8 cellular contexts compared by ENCODE assay signal in genomic region chr10:24722676-24723385, GRCh38. TPM values are rescaled to one million over a fixed set of nuclear protein-coding genes. Genes with fewer than 3 reads are reported as not detected.
A peak's percentile ranks its signal among the peaks of the same experiment; 100 is the strongest.
DNase-seq lines count a peak whose midpoint lies in the region; ATAC-seq, FAIRE-seq and TF ChIP-seq lines count a peak whose summit lies in the region.

No MANE protein-coding gene starts in this region.

- H3K4me1 Mint-ChIP-seq in dendritic cell treated with granulocyte-macrophage colony-stimulating factor and Interleukin-4, amounts not matched to agents 40 ng/mL and 50 ng/mL, for 4 days (ENCODE audit: low read depth) = peaks cover 30% of the 10 kb centered on the region

- dilution Hi-C loops in IMR-90 (cut with HindIII; ENCODE audit: low sequenced_read_pairs, unreplicated experiment) = no loop called here

- peaks cover 0 to 16% of the 10 kb centered on the region in 2 experiments; a peak in 2 of 4 replicates for H3K79me1 ChIP-seq in IMR-90 (ENCODE audit: low read depth in 1 of 2, low read length in 2 of 2)

- no peak overlapping the region; the same call in 2 of the 3 replicates for H2BK15ac ChIP-seq in IMR-90 (ENCODE audit: low read depth, low read length)

- H3K4ac ChIP-seq in IMR-90 (ENCODE audit: low read depth, low read length) = peak overlapping the region; percentile 89

- intact Hi-C loops in IMR-90 (cut with micrococcal nuclease) = loop anchor here (2.0 kb wide), 1 partner anchor 236 kb away; no protein-coding TSS in a partner anchor
- intact Hi-C loops in dendritic cell treated with granulocyte-macrophage colony-stimulating factor and Interleukin-4, amounts not matched to agents 40 ng/mL and 50 ng/mL, for 4 days (cut with micrococcal nuclease) = loop anchor here (5.0 to 10.0 kb wide), 2 partner anchors 152 to 199 kb away; no protein-coding TSS in a partner anchor
- intact Hi-C loops in lower leg skin (cut with DNase I; ENCODE audit: low total_unique reads) = no loop called here

- peaks cover 5% of the 10 kb centered on the region for H3K9me1 ChIP-seq in IMR-90 (ENCODE audit: insufficient read depth, low read length)

- TF ChIP-seq CTCF in IMR-90 (conservative IDR thresholded peaks at IDR 0.05; ENCODE audit: low read depth, low read length) = no peak
- TF ChIP-seq CTCF in lower leg skin (IDR thresholded peaks at IDR 0.05) = no peak
- no peak for TF ChIP-seq CTCF in D721Med (IDR thresholded peaks at IDR 0.05; ENCODE audit: insufficient read depth, missing control alignments)

- peak overlapping the region; percentile 76; the same call in 1 of the 2 replicates for H3K56ac ChIP-seq in IMR-90 (ENCODE audit: extremely low read depth, insufficient read depth, low read length)

- no peaks in the 10 kb centered on the region for H3K9me3 ChIP-seq in IMR-90 (ENCODE audit: control insufficient read depth, insufficient read depth, low read length)

- peak overlapping the region; percentile 67 for H3K9ac ChIP-seq in IMR-90 (ENCODE audit: low read depth, low read length)

- FAIRE-seq in D721Med (lab: Jason Lieb, UNC) = no peak

- peak overlapping the region; percentile 49 for H2BK5ac ChIP-seq in IMR-90 (ENCODE audit: low read depth, low read length, poor library complexity, severe bottlenecking)

- H3K36me3 Mint-ChIP-seq in dendritic cell treated with granulocyte-macrophage colony-stimulating factor and Interleukin-4, amounts not matched to agents 40 ng/mL and 50 ng/mL, for 4 days (ENCODE audit: low read depth) = peaks cover 20% of the 10 kb centered on the region

- ATAC-seq in GM21447 (IDR thresholded peaks at IDR 0.05; ENCODE audit: unreplicated experiment) (peak; percentile 10), IMR-90 (ENCODE audit: low read depth) (peak; percentile 8)

- no TSS peak for BruUV-seq in IMR-90 (replicated peaks; lab: Mats Ljungman, UMichigan)

- peak overlapping the region; percentile 63 for H3K18ac ChIP-seq in IMR-90 (ENCODE audit: low read depth, low read length)

- no peak overlapping the region for H2BK20ac ChIP-seq in IMR-90 (ENCODE audit: low read depth, low read length)

- 0% methylated on average over 9 of the region's 84 CpGs; no CpG with 5 or more reads in 1 of the 2 experiments for WGBS in IMR-90 (ENCODE audit: extremely low coverage in 2 of 2, insufficient read length in 1 of 2), 2 experiments
- 1% methylated on average over 37 to 59 of the region's 84 CpGs for WGBS in lower leg skin, 2 donors

- peak overlapping the region; percentile 21; the same call in 1 of the 2 replicates for H4K5ac ChIP-seq in IMR-90 (ENCODE audit: low read depth, low read length)

- peak overlapping the region; percentile 89 for H3K14ac ChIP-seq in IMR-90 (replicated peaks; ENCODE audit: low read depth, low read length)

- peaks cover 22% of the 10 kb centered on the region for H4K20me1 ChIP-seq in IMR-90 (ENCODE audit: insufficient read depth, low read length)

- peak overlapping the region; percentile 95 for H3K4me2 ChIP-seq in IMR-90 (ENCODE audit: low read depth, low read length)

- H3K4me1 ChIP-seq in IMR-90 (ENCODE audit: control insufficient read depth, insufficient read depth, low read length) = peaks cover 4% of the 10 kb centered on the region

- in situ Hi-C loops in IMR-90 (cut with MboI; ENCODE audit: low sequenced_read_pairs) = loop anchor here (25.0 kb wide), 1 partner anchor 239 kb away; the partner anchor contains the start of gene PRTFDC1

- peak overlapping the region; percentile 97 for H3K27ac Mint-ChIP-seq in dendritic cell treated with granulocyte-macrophage colony-stimulating factor and Interleukin-4, amounts not matched to agents 40 ng/mL and 50 ng/mL, for 4 days

- H2AK9ac ChIP-seq in IMR-90 (replicated peaks; ENCODE audit: low read depth, low read length, poor library complexity) = peak overlapping the region; percentile 90

- peaks cover 8% of the 10 kb centered on the region for H3K27me3 Mint-ChIP-seq in dendritic cell treated with granulocyte-macrophage colony-stimulating factor and Interleukin-4, amounts not matched to agents 40 ng/mL and 50 ng/mL, for 4 days

- H3K27ac ChIP-seq in IMR-90 (ENCODE audit: insufficient read depth, low read length) = peak overlapping the region; percentile 49

- DNase-seq in Daoy (ENCODE audit: low read depth) = peak; percentile 41
- peak; percentile 40 for DNase-seq in IMR-90
- peak; percentile 39 to 40 for DNase-seq in activated CD4-positive, alpha-beta T cell treated with anti-CD3 and anti-CD28 coated beads for 4 hours
- DNase-seq in lower leg skin (ENCODE audit: low spot score in 2 of 2) = peak in 1 of 2 donors; percentile 89
- DNase-seq in stimulated activated CD8-positive, alpha-beta memory T cell treated with anti-CD3 and anti-CD28 coated beads, Interleukin-12 subunit alpha, Interleukin-12 subunit beta, amount 100 ng/mL, for 4 hours (ENCODE audit: low read depth) = peak; percentile 29
- no peak for DNase-seq in D721Med (ENCODE audit: insufficient read length, low spot score)

- peak overlapping the region; percentile 72; the same call in 1 of the 2 replicates for H4K91ac ChIP-seq in IMR-90 (ENCODE audit: insufficient read depth, low read depth, low read length)

- H2BK120ac ChIP-seq in IMR-90 (ENCODE audit: low read depth, low read length) = peak overlapping the region; percentile 85

- H3K36me3 ChIP-seq in IMR-90 (ENCODE audit: control insufficient read depth, insufficient read depth, low read length) = peaks cover 6% of the 10 kb centered on the region

- peak overlapping the region in 1 of 2 experiments; percentile 82; a peak in 3 of 4 replicates for H4K8ac ChIP-seq in IMR-90 (ENCODE audit: low read depth in 2 of 2, low read length in 2 of 2)

- CTCF ChIA-PET in IMR-90 (lab: Yijun Ruan, JAX) = interaction anchor here (1.0 kb wide), 1 partner anchor 359 kb away, joined by 3 read pairs; no protein-coding TSS in a partner anchor

- peak overlapping the region; percentile 70 for H2AK5ac ChIP-seq in IMR-90 (ENCODE audit: low read depth, low read length)

- peak overlapping the region; percentile 58 for H3K4me3 ChIP-seq in IMR-90 (ENCODE audit: insufficient read depth, low read depth, low read length)
- peak overlapping the region; percentile 69 for H3K4me3 ChIP-seq in lower leg skin (ENCODE audit: low read depth, poor library complexity, severe bottlenecking)

- TF ChIP-seq RAD21 in IMR-90 (IDR thresholded peaks at IDR 0.05; ENCODE audit: low read length) = no peak

- H3K27me3 ChIP-seq in IMR-90 (ENCODE audit: control insufficient read depth, insufficient read depth, low read length) = no peaks in the 10 kb centered on the region

- peak overlapping the region; percentile 92; the same call in 1 of the 2 replicates for H3K23ac ChIP-seq in IMR-90 (ENCODE audit: low read depth, low read length)

- H2AFZ ChIP-seq in IMR-90 (replicated peaks; ENCODE audit: low read length, poor library complexity) = peak overlapping the region; percentile 91

- H3K9me3 Mint-ChIP-seq in dendritic cell treated with granulocyte-macrophage colony-stimulating factor and Interleukin-4, amounts not matched to agents 40 ng/mL and 50 ng/mL, for 4 days = no peaks in the 10 kb centered on the region

- no peak for TF ChIP-seq POLR2A in IMR-90 (IDR thresholded peaks at IDR 0.05; ENCODE audit: low read depth, low read length)
- no peak for TF ChIP-seq POLR2A in lower leg skin (IDR thresholded peaks at IDR 0.05)

- POLR2A ChIA-PET in IMR-90 (lab: Charles Lee; ENCODE audit: unreplicated experiment) = interaction anchor here (0.6 kb wide), 2 partner anchors 92 to 125 kb away, joined by 3 to 10 read pairs; no protein-coding TSS in a partner anchor

- peak overlapping the region; percentile 89 for H3K4me3 Mint-ChIP-seq in dendritic cell treated with granulocyte-macrophage colony-stimulating factor and Interleukin-4, amounts not matched to agents 40 ng/mL and 50 ng/mL, for 4 days

TF ChIP-seq in IMR-90, 13 proteins besides CTCF, POLR2A, EP300 and RAD21:
- TF ChIP-seq MAZ (IDR thresholded peaks at IDR 0.05; ENCODE audit: borderline replicate concordance, low read depth, low read length) = peak; percentile 36; the same call in 1 of the 2 replicates
- no peak; the same call in 1 of the 2 replicates for TF ChIP-seq CHD1 (IDR thresholded peaks at IDR 0.05; ENCODE audit: low read depth, low read length)
TF ChIP-seq in IMR-90: peak in this region for 1.

RNA-seq across cellular contexts. Expression of gene ARHGAP21, which starts 0.9 kb away (rescaled TPM):
- total RNA-seq in Daoy (2014; rRNA removed; shearing (Covaris generic)) = 20.7 and 21.1 TPM in 2 replicates
- total RNA-seq in IMR-90 (2012; rRNA removed) (92.5 and 94.3 TPM in 2 replicates), lower leg skin (10 to 100 TPM; 26.5 to 43.6 (median 31.6) TPM)
- polyA plus RNA-seq in IMR-90 (2012; rRNA removed) = 43.3 and 44.9 TPM in 2 replicates
- 10.8 and 11.9 TPM in 2 replicates for polyA plus RNA-seq in IMR-90 (2012; cell fraction: cytosol; rRNA removed)
- polyA plus RNA-seq in IMR-90 (2012; cell fraction: nucleus; rRNA removed; ENCODE audit: low replicate concordance) = 27.8 and 127 TPM in 2 replicates
